12 cellular contexts compared by ENCODE assay signal in the genomic region with DNA sequence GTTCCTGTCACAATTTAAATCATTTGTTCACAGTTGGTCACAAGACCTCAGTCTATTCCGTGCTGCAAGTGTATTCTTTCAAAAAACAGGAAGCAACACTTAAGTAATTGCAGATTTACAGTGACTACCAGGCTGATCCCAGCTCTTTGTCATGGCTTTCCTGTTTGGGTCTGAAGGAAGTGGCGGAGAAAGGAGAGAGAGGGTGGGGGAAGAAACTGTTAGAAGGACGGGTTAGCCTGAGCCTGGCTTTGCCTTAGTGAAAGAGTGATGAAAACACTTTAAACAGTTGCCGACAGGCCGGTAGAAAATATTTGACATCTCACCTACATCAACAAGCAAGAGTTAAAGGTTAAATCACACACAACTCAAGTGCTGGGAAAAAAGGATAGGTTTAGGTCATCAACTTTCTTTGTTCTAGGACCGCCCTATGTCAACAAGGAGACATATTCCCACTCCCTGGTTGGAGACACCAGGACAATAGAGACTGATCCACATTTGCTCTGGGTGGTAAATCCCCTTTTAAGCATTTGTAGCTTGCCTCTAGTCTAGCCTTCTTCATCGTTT.
DNase-seq lines count a peak whose midpoint lies in the region; ATAC-seq, FAIRE-seq and TF ChIP-seq lines count a peak whose summit lies in the region.
"Had no signal": no experiment of that assay in that cellular context is flagged by ENCODE, and none has a peak within 500 bp of the region (broad histone marks: within the 10 kb centered on the region; RNA-seq: fewer than 3 reads in every experiment).

No MANE protein-coding gene starts in this region.

- TF ChIP-seq CTCF in neural crest cell (conservative IDR thresholded peaks at IDR 0.05) (no peak), MM.1S (IDR thresholded peaks at IDR 0.05; ENCODE audit: low read length) (no peak), D721Med (IDR thresholded peaks at IDR 0.05; ENCODE audit: insufficient read depth, missing control alignments) (no peak)

- H3K9me3 Mint-ChIP-seq in neural crest cell: no peaks in the 10 kb centered on the region

- no peaks in the 10 kb centered on the region for H3K9me2 ChIP-seq in MM.1S (replicated peaks; ENCODE audit: insufficient read depth, low read length)

- H3K4me2 ChIP-seq in MM.1S (ENCODE audit: low read depth, low read length): no peak overlapping the region

- H3K27me3 ChIP-seq in MM.1S (replicated peaks; ENCODE audit: insufficient read depth, low read length): no peaks in the 10 kb centered on the region

- H3K27ac ChIP-seq in MM.1S (ENCODE audit: low read length): no peak overlapping the region

- no peaks in the 10 kb centered on the region for H4K20me1 ChIP-seq in MM.1S (ENCODE audit: insufficient read depth, low read length)

- H3K27ac Mint-ChIP-seq in neural crest cell (ENCODE audit: unreplicated experiment): peak overlapping the region; percentile 13
- H3K27ac Mint-ChIP-seq: CD4-positive, CD25-positive, alpha-beta regulatory T cell had no signal

- DNase-seq in CD1c-positive myeloid dendritic cell (ENCODE audit: extremely low spot score) (peak; percentile 89), NOMO-1 treated with DMSO at 0.1 percent for 48 hours (lab: John Stamatoyannopoulos, UW; ENCODE audit: unreplicated experiment) (peak; percentile 95), glomerular endothelial cell (ENCODE audit: extremely low read depth, low read depth, low spot score) (peak; percentile 96), neural crest cell (ENCODE audit: low read depth, low spot score) (no peak), MM.1S (no peak), D721Med (ENCODE audit: insufficient read length, low spot score) (no peak)
- no peak for DNase-seq in activated effector memory CD4-positive, alpha-beta T cell treated with anti-CD3 and anti-CD28 coated beads, Interleukin-2, amount 50 U/mL, for 16 hours
- DNase-seq: CD4-positive, CD25-positive, alpha-beta regulatory T cell; central memory CD4-positive, alpha-beta T cell; NCI-H1417; stimulated activated CD4-positive, alpha-beta T cell treated with anti-CD3 and anti-CD28 coated beads, Interleukin-2, amount 100 ng/mL, for 24 hours had no signal

- no peak overlapping the region for H3K4me3 ChIP-seq in MM.1S (ENCODE audit: low read length)

- H3K36me3 ChIP-seq in MM.1S (replicated peaks; ENCODE audit: insufficient read depth, low read length): no peaks in the 10 kb centered on the region

- no peaks in the 10 kb centered on the region for H3K36me3 Mint-ChIP-seq in neural crest cell (ENCODE audit: low read depth)
- H3K36me3 Mint-ChIP-seq: CD4-positive, CD25-positive, alpha-beta regulatory T cell had no signal

- no peak for ATAC-seq in HG02852 (IDR thresholded peaks at IDR 0.05; ENCODE audit: unreplicated experiment)

- no peak overlapping the region for H2AFZ ChIP-seq in MM.1S (ENCODE audit: low read length)

- H3K9me3 ChIP-seq in MM.1S (replicated peaks; ENCODE audit: insufficient read depth, low read length): no peaks in the 10 kb centered on the region

- H3F3A ChIP-seq in MM.1S (ENCODE audit: insufficient read depth, low read length): 0 out of 2 replicates have a peak, but pooled peaks cover under 1% of the 10 kb centered on the region

- H3K79me2 ChIP-seq in MM.1S (ENCODE audit: low read length): no peaks in the 10 kb centered on the region

- H3K27me3 Mint-ChIP-seq in neural crest cell (ENCODE audit: low read depth): no peaks in the 10 kb centered on the region

- no peak for FAIRE-seq in D721Med (lab: Jason Lieb, UNC)

- no peak overlapping the region for H3K9ac ChIP-seq in MM.1S (ENCODE audit: low read length)

- peaks cover 5% of the 10 kb centered on the region for H3K4me1 Mint-ChIP-seq in neural crest cell
- H3K4me1 Mint-ChIP-seq: CD4-positive, CD25-positive, alpha-beta regulatory T cell had no signal

- H3K4me3 Mint-ChIP-seq in neural crest cell: no peak overlapping the region
- H3K4me3 Mint-ChIP-seq: CD4-positive, CD25-positive, alpha-beta regulatory T cell had no signal

- peaks cover 7% of the 10 kb centered on the region for H3K4me1 ChIP-seq in MM.1S (ENCODE audit: low read length)

Comparison
In these comparisons a context has a peak if more than half of its experiments do, and no peak if none do; other contexts are left out.
1. DNase-seq: peak in CD1c-positive myeloid dendritic cell (single experiment), NOMO-1 treated with DMSO at 0.1 percent for 48 hours (single experiment) and glomerular endothelial cell (single experiment); none in neural crest cell (single experiment), activated effector memory CD4-positive, alpha-beta T cell treated with anti-CD3 and anti-CD28 coated beads, Interleukin-2, amount 50 U/mL, for 16 hours (single experiment), MM.1S (single experiment) and D721Med (single experiment).